In genomic region chr10:78462728-78463228, GRCh38 we compare ENCODE assay signal across 17 cellular contexts.
"Had no signal": no experiment of that assay in that cellular context is flagged by ENCODE, and none has a peak within 500 bp of the region (broad histone marks: within the 10 kb centered on the region; RNA-seq: fewer than 3 reads in every experiment).

No MANE protein-coding gene starts in this region.

- H3K36me3 Mint-ChIP-seq: activated naive CD8-positive, alpha-beta T cell had no signal

- H3K27ac ChIP-seq: colonic mucosa, gastrocnemius medialis, ovary, tibial nerve had no signal

- H3K27me3 ChIP-seq: colonic mucosa, gastrocnemius medialis, ovary, tibial nerve had no signal

- H3K4me3 Mint-ChIP-seq: activated B cell treated with CpG ODN at 0.5 μM for 24 hours; activated naive CD8-positive, alpha-beta T cell; naive B cell had no signal

- H3K36me3 ChIP-seq: colonic mucosa, gastrocnemius medialis, ovary, tibial nerve had no signal

- H3K4me1 ChIP-seq: colonic mucosa, gastrocnemius medialis had no signal

- H3K9me3 ChIP-seq: colonic mucosa, gastrocnemius medialis, ovary, tibial nerve had no signal

- H3K27ac Mint-ChIP-seq: activated B cell treated with CpG ODN at 0.5 μM for 24 hours; activated naive CD8-positive, alpha-beta T cell had no signal

- H3K4me1 Mint-ChIP-seq: activated B cell treated with CpG ODN at 0.5 μM for 24 hours, naive B cell had no signal

- H3K4me3 ChIP-seq: colonic mucosa, gastrocnemius medialis, ovary, tibial nerve had no signal

- H3K27me3 Mint-ChIP-seq: activated naive CD8-positive, alpha-beta T cell had no signal

- ATAC-seq: gastrocnemius medialis, SK-N-SH treated with all-trans-retinoic acid at 6 μM for 48 hours had no signal

- DNase-seq: activated B cell treated with CpG ODN at 0.5 μM for 24 hours; activated CD4-positive, alpha-beta T cell treated with anti-CD3 and anti-CD28 coated beads, Interleukin-2, amount 50 U/mL, for 1 hour; activated gamma-delta T cell; activated T-cell treated with anti-CD3 and anti-CD28 coated beads, Interleukin-2, amount 50 U/mL, for 48 hours; anterior cingulate cortex; colonic mucosa; effector CD8-positive, alpha-beta T cell; gastrocnemius medialis; hippocampal formation; kidney glomerular epithelial cell; naive B cell; Right ventricle myocardium superior; small intestine had no signal
